Comparison of ENCODE assay signal across 11 cellular contexts in the genomic region with DNA sequence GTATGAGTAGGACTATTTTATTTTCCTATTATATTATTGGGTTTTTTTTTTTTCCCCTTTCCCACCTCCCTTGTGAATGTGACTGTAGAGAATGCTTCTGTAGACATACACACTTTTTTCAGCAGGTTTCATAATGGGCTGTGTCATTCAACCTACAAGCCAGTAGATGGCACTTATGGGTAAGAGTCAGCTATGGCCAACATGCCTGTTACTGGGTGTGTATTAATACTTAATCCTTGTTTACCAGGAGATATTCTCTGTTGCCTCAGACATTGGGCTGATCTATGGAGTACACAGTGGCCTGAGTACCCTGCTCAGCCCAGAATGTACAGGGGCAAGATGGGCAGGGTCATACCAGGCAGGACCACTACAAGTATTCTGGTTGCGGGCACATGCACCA.
DNase-seq lines count a peak whose midpoint lies in the region; ATAC-seq, FAIRE-seq and TF ChIP-seq lines count a peak whose summit lies in the region.
"Had no signal": no experiment of that assay in that cellular context is flagged by ENCODE, and none has a peak within 500 bp of the region (broad histone marks: within the 10 kb centered on the region; RNA-seq: fewer than 3 reads in every experiment).

No MANE protein-coding gene starts in this region.

- H3K9me3 ChIP-seq in OCI-LY3 (ENCODE audit: insufficient read depth, low read length) = no peaks in the 10 kb centered on the region
- H3K9me3 ChIP-seq: pancreas had no signal

- no peaks in the 10 kb centered on the region for H3K36me3 ChIP-seq in OCI-LY3 (replicated peaks; ENCODE audit: low read depth, low read length)
- H3K36me3 ChIP-seq: pancreas had no signal

- no peak overlapping the region for H3K4me3 ChIP-seq in OCI-LY3 (ENCODE audit: low read length)
- H3K4me3 ChIP-seq: pancreas had no signal

- H3K4me1 ChIP-seq in OCI-LY3 (ENCODE audit: low read length) (peaks cover 6% of the 10 kb centered on the region), foreskin keratinocyte (no peaks in the 10 kb centered on the region)
- H3K4me1 ChIP-seq: pancreas had no signal

- H3K9ac ChIP-seq in OCI-LY3 (ENCODE audit: low read length) = no peak overlapping the region

- TF ChIP-seq CTCF in GM20000 (IDR thresholded peaks at IDR 0.05; ENCODE audit: extremely low read depth, missing control alignments) (peak; percentile 20), OCI-LY3 (IDR thresholded peaks at IDR 0.05; ENCODE audit: low read depth, low read length) (peak; percentile 55), foreskin keratinocyte (conservative IDR thresholded peaks at IDR 0.05) (peak; percentile 33)

- H4K20me1 ChIP-seq in OCI-LY3 (ENCODE audit: insufficient read depth, low read length) = no peaks in the 10 kb centered on the region

- H3K79me2 ChIP-seq in OCI-LY3 (ENCODE audit: low read length) = no peaks in the 10 kb centered on the region

- no peak for FAIRE-seq in GM19239 (lab: Jason Lieb, UNC)
- FAIRE-seq: pancreas had no signal

- peak; percentile 4 for DNase-seq in A172 (ENCODE audit: low spot score)
- peak; percentile 4 for DNase-seq in GM20000 (ENCODE audit: low spot score)
- no peak for DNase-seq in foreskin keratinocyte
- no peak for DNase-seq in NCI-H510A treated with DMSO at 0.1 percent for 48 hours (lab: John Stamatoyannopoulos, UW)
- DNase-seq in GM19239 (ENCODE audit: insufficient read length, low spot score) = no peak
- DNase-seq: CD4-positive, alpha-beta T cell; NCI-H1105 treated with DMSO at 0.1 percent for 48 hours; pancreas had no signal

- H3K4me2 ChIP-seq in OCI-LY3 (ENCODE audit: low read length) = no peak overlapping the region

- H3K27me3 ChIP-seq in OCI-LY3 (ENCODE audit: low read depth, low read length) (no peaks in the 10 kb centered on the region), foreskin keratinocyte (no peaks in the 10 kb centered on the region)
- H3K27me3 ChIP-seq: pancreas had no signal

- no peak for ATAC-seq in foreskin keratinocyte
- no peak for ATAC-seq in GM18907 (IDR thresholded peaks at IDR 0.05; ENCODE audit: unreplicated experiment)
- no peak for ATAC-seq in HG03097 (IDR thresholded peaks at IDR 0.05; ENCODE audit: low FRiP score, unreplicated experiment)
- ATAC-seq: pancreas had no signal

- H3K27ac ChIP-seq in OCI-LY3 (ENCODE audit: low read length) (no peak overlapping the region), foreskin keratinocyte (no peak overlapping the region)
- H3K27ac ChIP-seq: pancreas had no signal

- H2AFZ ChIP-seq in OCI-LY3 (ENCODE audit: low read depth, low read length) = no peak overlapping the region

Comparison
In these comparisons a context has a peak if more than half of its experiments do, and no peak if none do; other contexts are left out.
1. DNase-seq: peak in A172 (single experiment) and GM20000 (single experiment); none in foreskin keratinocyte (0 of 2), NCI-H510A treated with DMSO at 0.1 percent for 48 hours (single experiment) and GM19239 (single experiment).
2. Peak in every context shown above with its lines, with median percentiles within 50 percentile points of each other: CTCF ChIP-seq.